Comparison of ENCODE assay signal across 11 cellular contexts in genomic region chr1:55285849-55286248, GRCh38.
A peak's percentile ranks its signal among the peaks of the same experiment; 100 is the strongest.
DNase-seq lines count a peak whose midpoint lies in the region; ATAC-seq, FAIRE-seq and TF ChIP-seq lines count a peak whose summit lies in the region.
"Had no signal": no experiment of that assay in that cellular context is flagged by ENCODE, and none has a peak within 500 bp of the region (broad histone marks: within the 10 kb centered on the region; RNA-seq: fewer than 3 reads in every experiment).

No MANE protein-coding gene starts in this region.

- H2AFZ ChIP-seq in HCT116 (ENCODE audit: low read depth, low read length, poor library complexity, severe bottlenecking) (no peak overlapping the region), keratinocyte (ENCODE audit: control insufficient read depth, low read length) (no peak overlapping the region)

- DNase-seq in COR-L47 (lab: John Stamatoyannopoulos, UW) = peak; percentile 0
- peak; percentile 57 for DNase-seq in HCT116 (ENCODE audit: low read depth, low spot score)
- peak; percentile 18 for DNase-seq in SW480 (ENCODE audit: low spot score)
- DNase-seq in keratinocyte (ENCODE audit: low read depth, low spot score) = no peak
- no peak for DNase-seq in urothelium cell line (ENCODE audit: low spot score)
- DNase-seq in stimulated activated naive CD4-positive, alpha-beta T cell treated with Interleukin-2 at 50 U/mL for 16 hours (lab: John Stamatoyannopoulos, UW) = no peak
- DNase-seq in anterior cingulate cortex (lab: John Stamatoyannopoulos, UW) = no peak
- DNase-seq: activated CD8-positive, alpha-beta T cell treated with anti-CD3 and anti-CD28 coated beads for 36 hours; central memory CD4-positive, alpha-beta T cell; NCI-H1092 had no signal

- RAD21 ChIA-PET in HCT116 (lab: Charles Lee; ENCODE audit: low non-redundant PET in 1 of 2, low total read pairs in 2 of 2, uncharacterized antibody in 2 of 2, unreplicated experiment in 2 of 2) = interaction anchor here in 1 of 2 experiments (0.8 to 1.2 kb wide), 2 partner anchors 52 to 194 kb away, joined by 3 to 5 read pairs; no protein-coding TSS in a partner anchor

- TF ChIP-seq CTCF in HCT116 (IDR thresholded peaks at IDR 0.05 in 2 of 3, conservative IDR thresholded peaks at IDR 0.05 in 1 of 3; ENCODE audit: borderline replicate concordance in 1 of 3, insufficient read depth in 1 of 3, low read depth in 2 of 3, low read length in 2 of 3) (peak; percentile 8 to 23 (median 12); a peak in 3 of 6 replicates), keratinocyte (optimal IDR thresholded peaks at IDR 0.05 in 1 of 3, IDR thresholded peaks at IDR 0.05 in 1 of 3, conservative IDR thresholded peaks at IDR 0.05 in 1 of 3; ENCODE audit: extremely low read depth in 1 of 3, insufficient read depth in 2 of 3, low read length in 3 of 3) (peak; percentile 8 to 59 (median 24))

- CTCF ChIA-PET in HCT116 (lab: Charles Lee) = interaction anchor here (0.6 to 3.7 kb wide), 5 partner anchors 8 to 1299 kb away, joined by 3 to 23 read pairs (median 3); partner anchors contain the start of gene PLPP3

- no peaks in the 10 kb centered on the region for H3K9me3 ChIP-seq in HCT116 (ENCODE audit: control insufficient read depth in 1 of 2, insufficient read depth in 1 of 2, low read depth in 1 of 2, low read length in 2 of 2)
- H3K9me3 ChIP-seq in keratinocyte (ENCODE audit: control insufficient read depth, low read depth, low read length) = no peaks in the 10 kb centered on the region

- H3K27me3 ChIP-seq in HCT116 (ENCODE audit: insufficient read depth, low read length) (no peaks in the 10 kb centered on the region), keratinocyte (ENCODE audit: control insufficient read depth, extremely low read depth, insufficient read depth, low read length) (no peaks in the 10 kb centered on the region)

- H4K20me1 ChIP-seq in HCT116 (ENCODE audit: insufficient read depth) (no peaks in the 10 kb centered on the region), keratinocyte (ENCODE audit: control insufficient read depth, extremely low read depth, insufficient read depth, low read length) (no peaks in the 10 kb centered on the region)

- peak; percentile 70 for ATAC-seq in HCT116
- ATAC-seq: activated CD8-positive, alpha-beta T cell treated with anti-CD3 and anti-CD28 coated beads for 36 hours had no signal

- H3K4me1 ChIP-seq in HCT116 (ENCODE audit: control insufficient read depth in 1 of 2, insufficient read depth in 2 of 2, low read length in 2 of 2) = peaks cover 0 to 14% of the 10 kb centered on the region in 2 experiments; a peak in 1 of 4 replicates
- H3K4me1 ChIP-seq in keratinocyte (ENCODE audit: control insufficient read depth, extremely low read depth, insufficient read depth, low read length) = peaks cover 3% of the 10 kb centered on the region

- H3K9ac ChIP-seq in HCT116 (ENCODE audit: low read length) (no peak overlapping the region), keratinocyte (ENCODE audit: control insufficient read depth, extremely low read depth, insufficient read depth, low read length) (no peak overlapping the region)

- H3K4me3 ChIP-seq in HCT116 (replicated peaks in 1 of 2; ENCODE audit: low read depth in 1 of 2, low read length in 2 of 2) (no peak overlapping the region), keratinocyte (ENCODE audit: control insufficient read depth in 2 of 3, extremely low read depth in 1 of 3, insufficient read depth in 2 of 3, low read depth in 1 of 3, low read length in 3 of 3) (no peak overlapping the region)

- TF ChIP-seq RAD21 in HCT116 (IDR thresholded peaks at IDR 0.05; ENCODE audit: low read depth) = peak; percentile 30; the same call in 1 of the 2 replicates

- intact Hi-C loops in HCT116 (cut with micrococcal nuclease) = loop anchor here (1.0 to 10.0 kb wide), 8 partner anchors 51 to 1679 kb away; partner anchors contain the start of gene C8B

- BruUV-seq in HCT116 (replicated peaks; lab: Mats Ljungman, UMichigan) = no TSS peak

- no peak overlapping the region for H3K27ac ChIP-seq in HCT116 (ENCODE audit: low read depth, low read length)
- H3K27ac ChIP-seq in keratinocyte (ENCODE audit: control insufficient read depth, insufficient read depth, low read length) = no peak overlapping the region

- H3K79me2 ChIP-seq in HCT116 (ENCODE audit: insufficient read depth, low read length) (no peaks in the 10 kb centered on the region), keratinocyte (ENCODE audit: control insufficient read depth, insufficient read depth, low read length) (no peaks in the 10 kb centered on the region)

- no peak overlapping the region for H3K4me2 ChIP-seq in HCT116 (ENCODE audit: low read length)
- no peak overlapping the region for H3K4me2 ChIP-seq in keratinocyte (ENCODE audit: control insufficient read depth, extremely low read depth, insufficient read depth, low read depth, low read length)

- H3K9me1 ChIP-seq in keratinocyte (ENCODE audit: control insufficient read depth, extremely low read depth, insufficient read depth, low read length) = no peaks in the 10 kb centered on the region

- TF ChIP-seq POLR2A in HCT116 (IDR thresholded peaks at IDR 0.05; ENCODE audit: borderline replicate concordance, extremely low read depth, insufficient read depth, insufficient read length) = no peak

- peak; percentile 23 for FAIRE-seq in keratinocyte (lab: Jason Lieb, UNC)
- no peak for FAIRE-seq in urothelium cell line (lab: Jason Lieb, UNC)
- FAIRE-seq: H1 had no signal

- POLR2A ChIA-PET in HCT116 (lab: Charles Lee) = interaction anchor here (1.7 kb wide), 1 partner anchor 52 kb away, joined by 4 read pairs; no protein-coding TSS in a partner anchor

- dilution Hi-C loops in keratinocyte (cut with MboI; ENCODE audit: extremely low pct_ligation_motif_present, low sequenced_read_pairs) = no loop called here

- no peaks in the 10 kb centered on the region for H3K9me2 ChIP-seq in HCT116 (ENCODE audit: insufficient read depth)

- H3K36me3 ChIP-seq in HCT116 (ENCODE audit: control insufficient read depth in 1 of 2, insufficient read depth in 2 of 2, low read length in 2 of 2) = no peaks in the 10 kb centered on the region
- no peaks in the 10 kb centered on the region for H3K36me3 ChIP-seq in keratinocyte (ENCODE audit: control insufficient read depth in 2 of 2, extremely low read depth in 1 of 2, insufficient read depth in 2 of 2, low read length in 2 of 2)

TF ChIP-seq in HCT116, 20 proteins besides CTCF, POLR2A, EP300 and RAD21:
- TF ChIP-seq FOSL1 (IDR thresholded peaks at IDR 0.05; ENCODE audit: low read depth) (no peak), SRF (IDR thresholded peaks at IDR 0.05; ENCODE audit: low read depth) (0 out of 2 replicates have a peak, but pooled peaks have one; percentile 40)
TF ChIP-seq in HCT116: peak in this region for 1.

Comparison
In these comparisons a context has a peak if more than half of its experiments do, and no peak if none do; other contexts are left out.
1. DNase-seq: peak in COR-L47 (single experiment), HCT116 (single experiment) and SW480 (single experiment); none in keratinocyte (single experiment), urothelium cell line (single experiment), stimulated activated naive CD4-positive, alpha-beta T cell treated with Interleukin-2 at 50 U/mL for 16 hours (single experiment) and anterior cingulate cortex (0 of 58).